In genomic region chr3:141368062-141368924, GRCh38 we compare ENCODE assay signal across 1 cellular context.
TF ChIP-seq lines count a peak whose summit lies in the region.

Gene ZBTB38 (plus strand): TSS chr3:141368504. CDS start chr3:141442389, 73,885 bp downstream.

TF ChIP-seq in HepG2, 621 proteins besides CTCF, POLR2A, EP300 and RAD21 (continued from another document and continues in another):
- TF ChIP-seq, protein P1, sequence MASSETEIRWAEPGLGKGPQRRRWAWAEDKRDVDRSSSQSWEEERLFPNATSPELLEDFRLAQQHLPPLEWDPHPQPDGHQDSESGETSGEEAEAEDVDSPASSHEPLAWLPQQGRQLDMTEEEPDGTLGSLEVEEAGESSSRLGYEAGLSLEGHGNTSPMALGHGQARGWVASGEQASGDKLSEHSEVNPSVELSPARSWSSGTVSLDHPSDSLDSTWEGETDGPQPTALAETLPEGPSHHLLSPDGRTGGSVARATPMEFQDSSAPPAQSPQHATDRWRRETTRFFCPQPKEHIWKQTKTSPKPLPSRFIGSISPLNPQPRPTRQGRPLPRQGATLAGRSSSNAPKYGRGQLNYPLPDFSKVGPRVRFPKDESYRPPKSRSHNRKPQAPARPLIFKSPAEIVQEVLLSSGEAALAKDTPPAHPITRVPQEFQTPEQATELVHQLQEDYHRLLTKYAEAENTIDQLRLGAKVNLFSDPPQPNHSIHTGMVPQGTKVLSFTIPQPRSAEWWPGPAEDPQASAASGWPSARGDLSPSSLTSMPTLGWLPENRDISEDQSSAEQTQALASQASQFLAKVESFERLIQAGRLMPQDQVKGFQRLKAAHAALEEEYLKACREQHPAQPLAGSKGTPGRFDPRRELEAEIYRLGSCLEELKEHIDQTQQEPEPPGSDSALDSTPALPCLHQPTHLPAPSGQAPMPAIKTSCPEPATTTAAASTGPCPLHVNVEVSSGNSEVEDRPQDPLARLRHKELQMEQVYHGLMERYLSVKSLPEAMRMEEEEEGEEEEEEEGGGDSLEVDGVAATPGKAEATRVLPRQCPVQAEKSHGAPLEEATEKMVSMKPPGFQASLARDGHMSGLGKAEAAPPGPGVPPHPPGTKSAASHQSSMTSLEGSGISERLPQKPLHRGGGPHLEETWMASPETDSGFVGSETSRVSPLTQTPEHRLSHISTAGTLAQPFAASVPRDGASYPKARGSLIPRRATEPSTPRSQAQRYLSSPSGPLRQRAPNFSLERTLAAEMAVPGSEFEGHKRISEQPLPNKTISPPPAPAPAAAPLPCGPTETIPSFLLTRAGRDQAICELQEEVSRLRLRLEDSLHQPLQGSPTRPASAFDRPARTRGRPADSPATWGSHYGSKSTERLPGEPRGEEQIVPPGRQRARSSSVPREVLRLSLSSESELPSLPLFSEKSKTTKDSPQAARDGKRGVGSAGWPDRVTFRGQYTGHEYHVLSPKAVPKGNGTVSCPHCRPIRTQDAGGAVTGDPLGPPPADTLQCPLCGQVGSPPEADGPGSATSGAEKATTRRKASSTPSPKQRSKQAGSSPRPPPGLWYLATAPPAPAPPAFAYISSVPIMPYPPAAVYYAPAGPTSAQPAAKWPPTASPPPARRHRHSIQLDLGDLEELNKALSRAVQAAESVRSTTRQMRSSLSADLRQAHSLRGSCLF (CRISPR knock-in tag; IDR thresholded peaks at IDR 0.05; ENCODE audit: borderline replicate concordance): no peak
- TF ChIP-seq RXRB (CRISPR knock-in tag; IDR thresholded peaks at IDR 0.05; ENCODE audit: borderline replicate concordance) (peak; percentile 93), ZNF34 (CRISPR knock-in tag; IDR thresholded peaks at IDR 0.05; ENCODE audit: borderline replicate concordance) (no peak), NR3C1 (CRISPR knock-in tag; IDR thresholded peaks at IDR 0.05) (no peak), ZNF484 (CRISPR knock-in tag; IDR thresholded peaks at IDR 0.05; ENCODE audit: borderline replicate concordance, low read depth) (no peak), PAWR (CRISPR knock-in tag; IDR thresholded peaks at IDR 0.05; ENCODE audit: borderline replicate concordance) (no peak), KDM1A (CRISPR knock-in tag; IDR thresholded peaks at IDR 0.05) (peak; percentile 47; the same call in 1 of the 2 replicates), AKAP8 (CRISPR knock-in tag; IDR thresholded peaks at IDR 0.05) (no peak), SP5 (CRISPR knock-in tag; IDR thresholded peaks at IDR 0.05; ENCODE audit: borderline replicate concordance, low read depth) (peak; percentile 93; the same call in 1 of the 2 replicates), ZBTB8A (CRISPR knock-in tag; IDR thresholded peaks at IDR 0.05; ENCODE audit: borderline replicate concordance, low read depth) (no peak; the same call in 1 of the 2 replicates), ZNF441 (CRISPR knock-in tag; IDR thresholded peaks at IDR 0.05; ENCODE audit: borderline replicate concordance) (peak; percentile 81; the same call in 1 of the 2 replicates), FOXM1 (CRISPR knock-in tag; IDR thresholded peaks at IDR 0.05) (no peak), STAT5B (CRISPR knock-in tag; IDR thresholded peaks at IDR 0.05) (no peak), ZNF784 (CRISPR knock-in tag; IDR thresholded peaks at IDR 0.05; ENCODE audit: borderline replicate concordance) (0 out of 2 replicates have a peak, but pooled peaks have one; percentile 37), HOMEZ (CRISPR knock-in tag; IDR thresholded peaks at IDR 0.05; ENCODE audit: low read depth) (peak; percentile 85), MIER2 (CRISPR knock-in tag; IDR thresholded peaks at IDR 0.05) (no peak), POLR2AphosphoS5 (IDR thresholded peaks at IDR 0.05; ENCODE audit: low read depth, low read length) (peak; percentile 88), HNRNPK (IDR thresholded peaks at IDR 0.05; ENCODE audit: low read depth, low read length, poor library complexity, severe bottlenecking) (no peak), HMG20B (CRISPR knock-in tag; conservative IDR thresholded peaks at IDR 0.05) (no peak; the same call in 1 of the 2 replicates), PHF21A (CRISPR knock-in tag; IDR thresholded peaks at IDR 0.05) (peak; percentile 94), SMAD1 (CRISPR knock-in tag; IDR thresholded peaks at IDR 0.05; ENCODE audit: borderline replicate concordance, low read depth) (peak; percentile 83; the same call in 1 of the 2 replicates), MYNN (CRISPR knock-in tag; IDR thresholded peaks at IDR 0.05; ENCODE audit: low read depth) (no peak), ZNF546 (CRISPR knock-in tag; conservative IDR thresholded peaks at IDR 0.05) (no peak), ETV6 (CRISPR knock-in tag; conservative IDR thresholded peaks at IDR 0.05) (peak; percentile 50; the same call in 1 of the 2 replicates), BCL3 (CRISPR knock-in tag; IDR thresholded peaks at IDR 0.05) (peak; percentile 73), UBTF (CRISPR knock-in tag; IDR thresholded peaks at IDR 0.05) (peak; percentile 78), ZFX (CRISPR knock-in tag; IDR thresholded peaks at IDR 0.05; ENCODE audit: low read depth) (peak; percentile 95), CAMTA2 (CRISPR knock-in tag; IDR thresholded peaks at IDR 0.05; ENCODE audit: borderline replicate concordance) (no peak), NFE2L2 (IDR thresholded peaks at IDR 0.05; ENCODE audit: low read length) (peak; percentile 4; the same call in 1 of the 2 replicates), ZNF530 (CRISPR knock-in tag; IDR thresholded peaks at IDR 0.05; ENCODE audit: low read depth) (no peak), SP4 (CRISPR knock-in tag; IDR thresholded peaks at IDR 0.05) (peak; percentile 71), ZNF678 (CRISPR knock-in tag; IDR thresholded peaks at IDR 0.05) (no peak)
- TF ChIP-seq, protein P2, sequence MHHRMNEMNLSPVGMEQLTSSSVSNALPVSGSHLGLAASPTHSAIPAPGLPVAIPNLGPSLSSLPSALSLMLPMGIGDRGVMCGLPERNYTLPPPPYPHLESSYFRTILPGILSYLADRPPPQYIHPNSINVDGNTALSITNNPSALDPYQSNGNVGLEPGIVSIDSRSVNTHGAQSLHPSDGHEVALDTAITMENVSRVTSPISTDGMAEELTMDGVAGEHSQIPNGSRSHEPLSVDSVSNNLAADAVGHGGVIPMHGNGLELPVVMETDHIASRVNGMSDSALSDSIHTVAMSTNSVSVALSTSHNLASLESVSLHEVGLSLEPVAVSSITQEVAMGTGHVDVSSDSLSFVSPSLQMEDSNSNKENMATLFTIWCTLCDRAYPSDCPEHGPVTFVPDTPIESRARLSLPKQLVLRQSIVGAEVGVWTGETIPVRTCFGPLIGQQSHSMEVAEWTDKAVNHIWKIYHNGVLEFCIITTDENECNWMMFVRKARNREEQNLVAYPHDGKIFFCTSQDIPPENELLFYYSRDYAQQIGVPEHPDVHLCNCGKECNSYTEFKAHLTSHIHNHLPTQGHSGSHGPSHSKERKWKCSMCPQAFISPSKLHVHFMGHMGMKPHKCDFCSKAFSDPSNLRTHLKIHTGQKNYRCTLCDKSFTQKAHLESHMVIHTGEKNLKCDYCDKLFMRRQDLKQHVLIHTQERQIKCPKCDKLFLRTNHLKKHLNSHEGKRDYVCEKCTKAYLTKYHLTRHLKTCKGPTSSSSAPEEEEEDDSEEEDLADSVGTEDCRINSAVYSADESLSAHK (CRISPR knock-in tag; IDR thresholded peaks at IDR 0.05; ENCODE audit: borderline replicate concordance): no peak
- TF ChIP-seq, protein P3, sequence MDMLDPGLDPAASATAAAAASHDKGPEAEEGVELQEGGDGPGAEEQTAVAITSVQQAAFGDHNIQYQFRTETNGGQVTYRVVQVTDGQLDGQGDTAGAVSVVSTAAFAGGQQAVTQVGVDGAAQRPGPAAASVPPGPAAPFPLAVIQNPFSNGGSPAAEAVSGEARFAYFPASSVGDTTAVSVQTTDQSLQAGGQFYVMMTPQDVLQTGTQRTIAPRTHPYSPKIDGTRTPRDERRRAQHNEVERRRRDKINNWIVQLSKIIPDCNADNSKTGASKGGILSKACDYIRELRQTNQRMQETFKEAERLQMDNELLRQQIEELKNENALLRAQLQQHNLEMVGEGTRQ (IDR thresholded peaks at IDR 0.05; ENCODE audit: low read depth, low read length): no peak
- TF ChIP-seq, protein P3 (CRISPR knock-in tag; IDR thresholded peaks at IDR 0.05; ENCODE audit: borderline replicate concordance): peak; percentile 56; the same call in 1 of the 2 replicates
- TF ChIP-seq, protein P4, sequence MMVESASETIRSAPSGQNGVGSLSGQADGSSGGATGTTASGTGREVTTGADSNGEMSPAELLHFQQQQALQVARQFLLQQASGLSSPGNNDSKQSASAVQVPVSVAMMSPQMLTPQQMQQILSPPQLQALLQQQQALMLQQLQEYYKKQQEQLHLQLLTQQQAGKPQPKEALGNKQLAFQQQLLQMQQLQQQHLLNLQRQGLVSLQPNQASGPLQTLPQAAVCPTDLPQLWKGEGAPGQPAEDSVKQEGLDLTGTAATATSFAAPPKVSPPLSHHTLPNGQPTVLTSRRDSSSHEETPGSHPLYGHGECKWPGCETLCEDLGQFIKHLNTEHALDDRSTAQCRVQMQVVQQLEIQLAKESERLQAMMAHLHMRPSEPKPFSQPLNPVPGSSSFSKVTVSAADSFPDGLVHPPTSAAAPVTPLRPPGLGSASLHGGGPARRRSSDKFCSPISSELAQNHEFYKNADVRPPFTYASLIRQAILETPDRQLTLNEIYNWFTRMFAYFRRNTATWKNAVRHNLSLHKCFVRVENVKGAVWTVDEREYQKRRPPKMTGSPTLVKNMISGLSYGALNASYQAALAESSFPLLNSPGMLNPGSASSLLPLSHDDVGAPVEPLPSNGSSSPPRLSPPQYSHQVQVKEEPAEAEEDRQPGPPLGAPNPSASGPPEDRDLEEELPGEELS (CRISPR knock-in tag; IDR thresholded peaks at IDR 0.05): peak; percentile 89
- TF ChIP-seq, protein P5, sequence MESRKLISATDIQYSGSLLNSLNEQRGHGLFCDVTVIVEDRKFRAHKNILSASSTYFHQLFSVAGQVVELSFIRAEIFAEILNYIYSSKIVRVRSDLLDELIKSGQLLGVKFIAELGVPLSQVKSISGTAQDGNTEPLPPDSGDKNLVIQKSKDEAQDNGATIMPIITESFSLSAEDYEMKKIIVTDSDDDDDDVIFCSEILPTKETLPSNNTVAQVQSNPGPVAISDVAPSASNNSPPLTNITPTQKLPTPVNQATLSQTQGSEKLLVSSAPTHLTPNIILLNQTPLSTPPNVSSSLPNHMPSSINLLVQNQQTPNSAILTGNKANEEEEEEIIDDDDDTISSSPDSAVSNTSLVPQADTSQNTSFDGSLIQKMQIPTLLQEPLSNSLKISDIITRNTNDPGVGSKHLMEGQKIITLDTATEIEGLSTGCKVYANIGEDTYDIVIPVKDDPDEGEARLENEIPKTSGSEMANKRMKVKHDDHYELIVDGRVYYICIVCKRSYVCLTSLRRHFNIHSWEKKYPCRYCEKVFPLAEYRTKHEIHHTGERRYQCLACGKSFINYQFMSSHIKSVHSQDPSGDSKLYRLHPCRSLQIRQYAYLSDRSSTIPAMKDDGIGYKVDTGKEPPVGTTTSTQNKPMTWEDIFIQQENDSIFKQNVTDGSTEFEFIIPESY (CRISPR knock-in tag; IDR thresholded peaks at IDR 0.05): peak; percentile 98
